ENCODE assay signal across 9 cellular contexts in the genomic region with DNA sequence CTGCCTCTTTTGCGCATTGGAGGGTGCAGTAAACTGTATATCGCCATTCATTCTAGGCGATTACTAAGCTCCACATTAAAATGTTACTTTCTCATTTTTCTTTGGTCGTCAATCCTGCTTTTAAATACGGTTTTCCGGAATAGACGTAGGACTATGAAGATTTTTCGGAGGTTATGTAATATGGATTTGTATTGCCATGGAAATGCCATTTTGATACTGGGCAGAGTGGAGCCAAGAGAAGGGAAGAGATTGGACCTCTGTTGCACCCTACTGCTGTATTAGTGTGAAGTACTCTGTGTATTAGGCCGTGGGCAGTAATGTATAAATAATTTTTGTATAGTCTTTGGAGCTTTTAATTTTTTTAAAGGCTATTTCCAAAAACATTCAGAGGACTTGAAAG. TPM values are rescaled to one million over a fixed set of nuclear protein-coding genes. Genes with fewer than 3 reads are reported as not detected.
A peak's percentile ranks its signal among the peaks of the same experiment; 100 is the strongest.
DNase-seq lines count a peak whose midpoint lies in the region; ATAC-seq and TF ChIP-seq lines count a peak whose summit lies in the region.
"Had no signal": no experiment of that assay in that cellular context is flagged by ENCODE, and none has a peak within 500 bp of the region (broad histone marks: within the 10 kb centered on the region; RNA-seq: fewer than 3 reads in every experiment).

No MANE protein-coding gene starts in this region.

- H3K27me3 Mint-ChIP-seq in type B pancreatic cell, result no peaks in the 10 kb centered on the region
- H3K27me3 Mint-ChIP-seq: naive B cell had no signal

- no peaks in the 10 kb centered on the region for H3K27me3 ChIP-seq in BLaER1 treated with 17β-estradiol and CSF1 and Interleukin-3, amounts not matched to agents 10 nM and 100 nM
- no peaks in the 10 kb centered on the region for H3K27me3 ChIP-seq in KMS-11 (ENCODE audit: insufficient read depth, low read depth)
- no peaks in the 10 kb centered on the region for H3K27me3 ChIP-seq in mucosa of stomach (ENCODE audit: control insufficient read depth, insufficient read depth, low read length)

- peaks cover 18% of the 10 kb centered on the region for H3K4me1 Mint-ChIP-seq in type B pancreatic cell (ENCODE audit: unreplicated experiment)

- peak overlapping the region; percentile 91 to 97 (median 96) for H3K27ac ChIP-seq in BLaER1 treated with 17β-estradiol and CSF1 and Interleukin-3, amounts not matched to agents 10 nM and 100 nM
- peak overlapping the region; percentile 85 for H3K27ac ChIP-seq in KMS-11

- H3K4me1 ChIP-seq in BLaER1 treated with 17β-estradiol and CSF1 and Interleukin-3, amounts not matched to agents 10 nM and 100 nM, result peaks cover 24 to 37% (median 30%) of the 10 kb centered on the region in 10 experiments
- peaks cover 23% of the 10 kb centered on the region for H3K4me1 ChIP-seq in KMS-11 (ENCODE audit: low read depth, poor library complexity, severe bottlenecking)
- H3K4me1 ChIP-seq in mucosa of stomach (ENCODE audit: control insufficient read depth, insufficient read depth, low read length), result peaks cover 12% of the 10 kb centered on the region

- peak overlapping the region; percentile 68 to 95 (median 83) for H3K4me2 ChIP-seq in BLaER1 treated with 17β-estradiol and CSF1 and Interleukin-3, amounts not matched to agents 10 nM and 100 nM
- peak overlapping the region; percentile 84 for H3K4me2 ChIP-seq in KMS-11

- DNase-seq in choroid plexus epithelial cell (ENCODE audit: low read depth) (peak; percentile 38), NCI-H1048 (lab: John Stamatoyannopoulos, UW) (no peak), type B pancreatic cell (ENCODE audit: extremely low spot score, unreplicated experiment) (no peak)
- DNase-seq in activated CD8-positive, alpha-beta memory T cell treated with anti-CD3 and anti-CD28 coated beads, Interleukin-2, amount 50 U/mL, for 48 hours, result no peak
- DNase-seq: naive B cell had no signal

- peaks cover 56% of the 10 kb centered on the region for H3K79me2 ChIP-seq in KMS-11 (ENCODE audit: insufficient read depth, low read depth)

- no peak overlapping the region for H3K27ac Mint-ChIP-seq in type B pancreatic cell

- H3K36me3 ChIP-seq in BLaER1 treated with 17β-estradiol and CSF1 and Interleukin-3, amounts not matched to agents 10 nM and 100 nM, result peaks cover 29 to 46% (median 44%) of the 10 kb centered on the region in 11 experiments
- H3K36me3 ChIP-seq in KMS-11 (ENCODE audit: insufficient read depth) (no peaks in the 10 kb centered on the region), mucosa of stomach (ENCODE audit: control insufficient read depth, insufficient read depth, low read length) (no peaks in the 10 kb centered on the region)

- no peak for ATAC-seq in GM18519 (IDR thresholded peaks at IDR 0.05; ENCODE audit: low FRiP score, unreplicated experiment)

- TF ChIP-seq CTCF in KMS-11 (conservative IDR thresholded peaks at IDR 0.05; ENCODE audit: low read depth, low read length), result no peak
- TF ChIP-seq CTCF in choroid plexus epithelial cell (conservative IDR thresholded peaks at IDR 0.05; ENCODE audit: low read depth, low read length), result no peak
- no peak for TF ChIP-seq CTCF in type B pancreatic cell (conservative IDR thresholded peaks at IDR 0.05)

- H3K9me3 ChIP-seq in BLaER1 treated with 17β-estradiol and CSF1 and Interleukin-3, amounts not matched to agents 10 nM and 100 nM (replicated peaks in 1 of 11), result no peaks in the 10 kb centered on the region
- no peaks in the 10 kb centered on the region for H3K9me3 ChIP-seq in mucosa of stomach (ENCODE audit: control insufficient read depth, low read length)

- H4K20me1 ChIP-seq in BLaER1 treated with 17β-estradiol and CSF1 and Interleukin-3, amounts not matched to agents 10 nM and 100 nM, result peaks cover 46 to 56% (median 54%) of the 10 kb centered on the region in 11 experiments
- 0 out of 2 replicates have a peak, but pooled peaks cover 6% of the 10 kb centered on the region for H4K20me1 ChIP-seq in KMS-11 (ENCODE audit: insufficient read depth)

- H3K4me3 Mint-ChIP-seq in type B pancreatic cell, result no peak overlapping the region
- H3K4me3 Mint-ChIP-seq: naive B cell had no signal

- peak overlapping the region; percentile 93 to 99 (median 97) for H3K9ac ChIP-seq in BLaER1 treated with 17β-estradiol and CSF1 and Interleukin-3, amounts not matched to agents 10 nM and 100 nM
- peak overlapping the region; percentile 84; the same call in 1 of the 2 replicates for H3K9ac ChIP-seq in KMS-11
- H3K9ac ChIP-seq in mucosa of stomach (ENCODE audit: low read length), result peak overlapping the region; percentile 99

- H3K9me3 Mint-ChIP-seq in type B pancreatic cell, result no peaks in the 10 kb centered on the region
- H3K9me3 Mint-ChIP-seq: naive B cell had no signal

- H2AFZ ChIP-seq in KMS-11 (ENCODE audit: low read depth), result no peak overlapping the region

- H3K4me3 ChIP-seq in BLaER1 treated with 17β-estradiol and CSF1 and Interleukin-3, amounts not matched to agents 10 nM and 100 nM, result peak overlapping the region; percentile 82 to 100 (median 94)
- H3K4me3 ChIP-seq in KMS-11 (IDR thresholded peaks at IDR 0.05; ENCODE audit: insufficient read depth, low read depth, low read length), result no peak overlapping the region
- peak overlapping the region; percentile 96 for H3K4me3 ChIP-seq in choroid plexus epithelial cell (ENCODE audit: low read depth, low read length)
- peak overlapping the region; percentile 92 for H3K4me3 ChIP-seq in mucosa of stomach (ENCODE audit: low read length)

- H3K36me3 Mint-ChIP-seq in type B pancreatic cell, result peaks cover 21% of the 10 kb centered on the region

RNA-seq across cellular contexts. Expression of gene RBM25, which starts 1.0 kb away (rescaled TPM):
- 77.9 and 94.6 TPM in 2 replicates for total RNA-seq in type B pancreatic cell (ENCODE audit: low replicate concordance)

RNA-seq across cellular contexts. Expression of gene ZFYVE1, which starts 32.4 kb away (rescaled TPM):
- 18.6 and 19.7 TPM in 2 replicates for total RNA-seq in type B pancreatic cell (ENCODE audit: low replicate concordance)
